25 cellular contexts compared by ENCODE assay signal in genomic region chr15:68698708-68699107, GRCh38.
"Had no signal": no experiment of that assay in that cellular context is flagged by ENCODE, and none has a peak within 500 bp of the region (broad histone marks: within the 10 kb centered on the region; RNA-seq: fewer than 3 reads in every experiment).

No MANE protein-coding gene starts in this region.

- H3K27ac ChIP-seq: esophagus muscularis mucosa, thyroid gland, upper lobe of right lung had no signal

- H3K4me3 ChIP-seq: esophagus muscularis mucosa, smooth muscle cell, thyroid gland, upper lobe of right lung had no signal

- DNase-seq: activated B cell treated with CpG ODN at 0.5 μM for 24 hours; activated CD4-positive, alpha-beta T cell treated with anti-CD3 and anti-CD28 coated beads for 36 hours; activated CD4-positive, alpha-beta T cell treated with anti-CD3 and anti-CD28 coated beads, Interleukin-2, amount 50 U/mL, for 4 hours; activated CD8-positive, alpha-beta memory T cell treated with anti-CD3 and anti-CD28 coated beads for 24 hours; activated CD8-positive, alpha-beta memory T cell treated with anti-CD3 and anti-CD28 coated beads, Interleukin-2, amount 50 U/mL, for 4 hours; activated naive CD4-positive, alpha-beta T cell; activated naive CD8-positive, alpha-beta T cell treated with anti-CD3 and anti-CD28 coated beads for 36 hours; activated T-cell treated with anti-CD3 and anti-CD28 coated beads, Interleukin-2, amount 50 U/mL, for 24 hours; effector memory CD8-positive, alpha-beta T cell; hippocampal formation; kidney glomerular epithelial cell; left ventricle myocardium superior; mammary epithelial cell; naive thymus-derived CD8-positive, alpha-beta T cell; stimulated activated CD4-positive, alpha-beta T cell treated with anti-CD3 and anti-CD28 coated beads, Interleukin-2, amount 100 ng/mL, for 48 hours; stimulated activated CD8-positive, alpha-beta memory T cell treated with anti-CD3 and anti-CD28 coated beads, Interleukin-4, amount 100 ng/mL, for 48 hours; stimulated activated naive CD4-positive, alpha-beta T cell; T1000; thyroid gland; upper lobe of right lung had no signal

- H3K27me3 ChIP-seq: esophagus muscularis mucosa, thyroid gland, upper lobe of right lung had no signal

- ATAC-seq: activated CD4-positive, alpha-beta T cell treated with anti-CD3 and anti-CD28 coated beads for 36 hours; effector memory CD8-positive, alpha-beta T cell; left ventricle myocardium superior; naive thymus-derived CD8-positive, alpha-beta T cell; sciatic nerve; upper lobe of right lung had no signal

- H3K9me3 ChIP-seq: esophagus muscularis mucosa, thyroid gland, upper lobe of right lung had no signal

- H3K4me2 ChIP-seq: smooth muscle cell had no signal

- FAIRE-seq: colon, frontal cortex had no signal

- H3K36me3 ChIP-seq: thyroid gland, upper lobe of right lung had no signal
